ENCODE assay signal across 8 cellular contexts in genomic region chr22:29700949-29701927, GRCh38. TPM values are rescaled to one million over a fixed set of nuclear protein-coding genes. Genes with fewer than 3 reads are reported as not detected.
DNase-seq lines count a peak whose midpoint lies in the region; ATAC-seq and TF ChIP-seq lines count a peak whose summit lies in the region.

No MANE protein-coding gene starts in this region.

- peak; percentile 14 for TF ChIP-seq CTCF in osteoblast (IDR thresholded peaks at IDR 0.05; ENCODE audit: extremely low read depth, low read depth, low read length)
- no peak for TF ChIP-seq CTCF in testis (IDR thresholded peaks at IDR 0.05)

- H3K4me1 ChIP-seq in osteoblast (ENCODE audit: insufficient read depth, low read length), result peaks cover 23% of the 10 kb centered on the region
- peaks cover 6% of the 10 kb centered on the region for H3K4me1 ChIP-seq in testis

- peak overlapping the region; percentile 66 for H3K4me2 ChIP-seq in osteoblast (ENCODE audit: insufficient read depth, low read length)

- DNase-seq in stimulated activated CD4-positive, alpha-beta T cell treated with anti-CD3 and anti-CD28 coated beads, Interleukin-1b, Interleukin-23, amount 100 ng/mL, for 48 hours, result peak; percentile 13
- DNase-seq in stimulated activated CD4-positive, alpha-beta T cell treated with anti-CD3 and anti-CD28 coated beads, Interleukin-4, amount 100 ng/mL, for 1 hour, result no peak
- peak; percentile 72 for DNase-seq in NCI-H2171 treated with DMSO at 0.1 percent for 48 hours (lab: John Stamatoyannopoulos, UW)
- peak; percentile 48 for DNase-seq in astrocyte of the hippocampus (ENCODE audit: low read depth, low spot score)
- peak; percentile 65 for DNase-seq in osteoblast (ENCODE audit: insufficient read length, low spot score, missing footprints)
- DNase-seq in testis, result no peak
- no peak for DNase-seq in SKM-1 treated with dmso at 0.1 percent for 144 hours (lab: John Stamatoyannopoulos, UW; ENCODE audit: unreplicated experiment)

- H3K27ac ChIP-seq in osteoblast (ENCODE audit: low read depth, low read length), result no peak overlapping the region
- no peak overlapping the region for H3K27ac ChIP-seq in testis

- H3K9me3 ChIP-seq in osteoblast (ENCODE audit: low read depth, low read length), result no peaks in the 10 kb centered on the region
- no peaks in the 10 kb centered on the region for H3K9me3 ChIP-seq in testis

- intact Hi-C loops in testis (cut with DNase I; ENCODE audit: low total_unique reads), result loop anchor here (10.0 kb wide), 1 partner anchor 564 kb away; the partner anchor contains the start of gene OSM

- peaks cover 13% of the 10 kb centered on the region for H3K27me3 ChIP-seq in osteoblast (ENCODE audit: insufficient read depth, low read length)
- H3K27me3 ChIP-seq in testis, result no peaks in the 10 kb centered on the region

- H4K20me1 ChIP-seq in osteoblast (ENCODE audit: insufficient read depth, low read length), result peaks cover 9% of the 10 kb centered on the region

- H3K36me3 ChIP-seq in osteoblast (ENCODE audit: insufficient read depth, low read length), result peaks cover 7% of the 10 kb centered on the region
- H3K36me3 ChIP-seq in testis (ENCODE audit: low read depth, missing control alignments), result no peaks in the 10 kb centered on the region

- no peak overlapping the region for H2AFZ ChIP-seq in osteoblast (ENCODE audit: low read length)

- no peaks in the 10 kb centered on the region for H3K79me2 ChIP-seq in osteoblast (ENCODE audit: insufficient read depth, low read length)

- H3K4me3 ChIP-seq in osteoblast (ENCODE audit: insufficient read depth, low read length), result no peak overlapping the region
- no peak overlapping the region for H3K4me3 ChIP-seq in testis

- TF ChIP-seq POLR2A in testis (IDR thresholded peaks at IDR 0.05), result no peak

- 58 to 63% methylated on average over 21 of the region's 21 CpGs for WGBS in testis, 2 donors

- no peak for ATAC-seq in HG02885 (IDR thresholded peaks at IDR 0.05; ENCODE audit: poor library complexity, unreplicated experiment)

RNA-seq across cellular contexts. Expression of gene CABP7, which starts 18.6 kb away (rescaled TPM):
- not detected in 2 replicates for total RNA-seq in osteoblast
- total RNA-seq in testis, result 1 to 10 TPM in 1 of 2 donors, under 1 TPM in 1; 0.79 to 1.6 TPM
- 1.6 TPM for polyA plus RNA-seq in testis (ENCODE audit: insufficient read depth, low read depth, low replicate concordance)

Comparison
In these comparisons a context has a peak if more than half of its experiments do, and no peak if none do; other contexts are left out.
1. DNase-seq: peak in stimulated activated CD4-positive, alpha-beta T cell treated with anti-CD3 and anti-CD28 coated beads, Interleukin-1b, Interleukin-23, amount 100 ng/mL, for 48 hours (single experiment), NCI-H2171 treated with DMSO at 0.1 percent for 48 hours (single experiment), astrocyte of the hippocampus (single experiment) and osteoblast (single experiment); none in stimulated activated CD4-positive, alpha-beta T cell treated with anti-CD3 and anti-CD28 coated beads, Interleukin-4, amount 100 ng/mL, for 1 hour (single experiment), testis (single experiment) and SKM-1 treated with dmso at 0.1 percent for 144 hours (single experiment).